ENCODE assay signal across 8 cellular contexts in genomic region chr1:23657659-23658275, GRCh38. TPM values are rescaled to one million over a fixed set of nuclear protein-coding genes. Genes with fewer than 3 reads are reported as not detected.
DNase-seq lines count a peak whose midpoint lies in the region; ATAC-seq, FAIRE-seq and TF ChIP-seq lines count a peak whose summit lies in the region.

No MANE protein-coding gene starts in this region.

- H3K4me2 ChIP-seq in keratinocyte (ENCODE audit: control insufficient read depth, extremely low read depth, insufficient read depth, low read depth, low read length) = no peak overlapping the region

- no peaks in the 10 kb centered on the region for H3K9me3 ChIP-seq in keratinocyte (ENCODE audit: control insufficient read depth, low read depth, low read length)

- H2AFZ ChIP-seq in keratinocyte (ENCODE audit: control insufficient read depth, low read length) = no peak overlapping the region

- H3K27ac ChIP-seq in C4-2B (no peak overlapping the region), keratinocyte (ENCODE audit: control insufficient read depth, insufficient read depth, low read length) (no peak overlapping the region)

- H3K79me2 ChIP-seq in keratinocyte (ENCODE audit: control insufficient read depth, insufficient read depth, low read length) = no peaks in the 10 kb centered on the region

- H3K9ac ChIP-seq in keratinocyte (ENCODE audit: control insufficient read depth, extremely low read depth, insufficient read depth, low read length) = no peak overlapping the region

- ATAC-seq in HG02759 (IDR thresholded peaks at IDR 0.05; ENCODE audit: unreplicated experiment) = no peak

- H3K4me1 ChIP-seq in keratinocyte (ENCODE audit: control insufficient read depth, extremely low read depth, insufficient read depth, low read length) = peaks cover 11% of the 10 kb centered on the region

- H3K36me3 ChIP-seq in keratinocyte (ENCODE audit: control insufficient read depth in 2 of 2, extremely low read depth in 1 of 2, insufficient read depth in 2 of 2, low read length in 2 of 2) = no peaks in the 10 kb centered on the region

- DNase-seq in GM19240 (ENCODE audit: insufficient read length, low spot score) (peak; percentile 53), RPMI8226 (peak; percentile 72), amniotic epithelial cell (ENCODE audit: low read depth) (peak; percentile 40), keratinocyte (ENCODE audit: low read depth, low spot score) (no peak), NCI-H345 (lab: John Stamatoyannopoulos, UW) (no peak)
- DNase-seq in stimulated activated CD8-positive, alpha-beta memory T cell treated with anti-CD3 and anti-CD28 coated beads, Interleukin-2, amount 100 ng/mL, for 48 hours (ENCODE audit: low read depth in 2 of 2) = peak; percentile 37 to 48

- H3K9me1 ChIP-seq in keratinocyte (ENCODE audit: control insufficient read depth, extremely low read depth, insufficient read depth, low read length) = no peaks in the 10 kb centered on the region

- no peaks in the 10 kb centered on the region for H3K27me3 ChIP-seq in keratinocyte (ENCODE audit: control insufficient read depth, extremely low read depth, insufficient read depth, low read length)

- peak; percentile 23 for FAIRE-seq in keratinocyte (lab: Jason Lieb, UNC)

- TF ChIP-seq CTCF in C4-2B (conservative IDR thresholded peaks at IDR 0.05) (peak; percentile 86), keratinocyte (optimal IDR thresholded peaks at IDR 0.05 in 1 of 3, IDR thresholded peaks at IDR 0.05 in 1 of 3, conservative IDR thresholded peaks at IDR 0.05 in 1 of 3; ENCODE audit: extremely low read depth in 1 of 3, insufficient read depth in 2 of 3, low read length in 3 of 3) (peak; percentile 71 to 91 (median 85))

- no peaks in the 10 kb centered on the region for H4K20me1 ChIP-seq in keratinocyte (ENCODE audit: control insufficient read depth, extremely low read depth, insufficient read depth, low read length)

- dilution Hi-C loops in keratinocyte (cut with MboI; ENCODE audit: extremely low pct_ligation_motif_present, low sequenced_read_pairs) = no loop called here

- no peak overlapping the region for H3K4me3 ChIP-seq in keratinocyte (ENCODE audit: control insufficient read depth in 2 of 3, extremely low read depth in 1 of 3, insufficient read depth in 2 of 3, low read depth in 1 of 3, low read length in 3 of 3)

RNA-seq across cellular contexts. Expression of gene RPL11, which starts 33.8 kb away (rescaled TPM):
- 1,640 to 2,447 TPM (median 1,913 TPM) in 3 replicates for polyA plus RNA-seq in keratinocyte
- 990 TPM for polyA plus RNA-seq in keratinocyte (2011; ENCODE audit: low read depth)
- 2,661 and 2,845 TPM in 2 replicates for polyA plus RNA-seq in keratinocyte (2011; cell fraction: cytosol; rRNA removed)
- polyA plus RNA-seq in keratinocyte (2011; cell fraction: nucleus; rRNA removed) = 618 and 843 TPM in 2 replicates
- polyA plus RNA-seq in keratinocyte (2012; ENCODE audit: low replicate concordance) = 2,405 and 3,359 TPM in 2 replicates
- 477 to 652 TPM (median 620 TPM) in 3 replicates for polyA minus RNA-seq in keratinocyte
- polyA minus RNA-seq in keratinocyte (2011; cell fraction: cytosol; rRNA and poly(A)+ RNA removed) = 678 TPM
- 138 and 247 TPM in 2 replicates for polyA minus RNA-seq in keratinocyte (2011; cell fraction: nucleus; rRNA and poly(A)+ RNA removed)

Comparison
In these comparisons a context has a peak if more than half of its experiments do, and no peak if none do; other contexts are left out.
1. DNase-seq: peak in GM19240 (single experiment), RPMI8226 (single experiment), amniotic epithelial cell (single experiment) and stimulated activated CD8-positive, alpha-beta memory T cell treated with anti-CD3 and anti-CD28 coated beads, Interleukin-2, amount 100 ng/mL, for 48 hours (2 of 2); none in keratinocyte (single experiment) and NCI-H345 (single experiment).